In genomic region chr14:60091550-60092511, GRCh38 we compare ENCODE assay signal across 8 cellular contexts. TPM values are rescaled to one million over a fixed set of nuclear protein-coding genes. Genes with fewer than 3 reads are reported as not detected.
A peak's percentile ranks its signal among the peaks of the same experiment; 100 is the strongest.
DNase-seq lines count a peak whose midpoint lies in the region; ATAC-seq and TF ChIP-seq lines count a peak whose summit lies in the region.

Gene PCNX4 (plus strand): TSS chr14:60091923. CDS start chr14:60107639, 15,716 bp downstream.

- H3K4me1 Mint-ChIP-seq in type B pancreatic cell (ENCODE audit: unreplicated experiment), result peaks cover 32% of the 10 kb centered on the region

- DNase-seq in NCI-H146 (lab: John Stamatoyannopoulos, UW) (peak; percentile 96), T-helper 1 cell (peak; percentile 86 to 98 (median 90)), adrenal gland (peak; percentile 97 to 99 (median 98)), heart left ventricle (peak; percentile 97 to 98 (median 98)), pons (ENCODE audit: low spot score) (peak; percentile 98), type B pancreatic cell (ENCODE audit: extremely low spot score, unreplicated experiment) (peak; percentile 92)

- H3K4me1 ChIP-seq in adrenal gland (replicated peaks in 1 of 2), result peaks cover 17 to 31% of the 10 kb centered on the region in 2 donors
- peaks cover 0 to 54% (median 31%) of the 10 kb centered on the region in 12 donors for H3K4me1 ChIP-seq in heart left ventricle

- H3K9me3 Mint-ChIP-seq in type B pancreatic cell, result no peaks in the 10 kb centered on the region

- H3K36me3 ChIP-seq in adrenal gland (replicated peaks in 1 of 2) (no peaks in the 10 kb centered on the region), heart left ventricle (no peaks in the 10 kb centered on the region)

- peak; percentile 92 to 97 for TF ChIP-seq POLR2A in adrenal gland (IDR thresholded peaks at IDR 0.05)
- TF ChIP-seq POLR2A in heart left ventricle (IDR thresholded peaks at IDR 0.05), result peak; percentile 32 to 95

- intact Hi-C loops in adrenal gland (cut with DNase I) (loop anchor here in 1 of 2 donors (10.0 kb wide), 1 partner anchor 73 kb away; the partner anchor contains the start of gene DHRS7), heart left ventricle (cut with DNase I) (loop anchor here in 7 of 10 donors (1.0 to 10.0 kb wide), 8 partner anchors 73 to 607 kb away; partner anchors contain the start of genes DHRS7 (in 7 of the 7), PPM1A (in 2 of the 7), JKAMP (in 1 of the 7) and L3HYPDH (in 1 of the 7))

- H3K9me3 ChIP-seq in adrenal gland (replicated peaks in 1 of 3) (no peaks in the 10 kb centered on the region), heart left ventricle (no peaks in the 10 kb centered on the region)

- WGBS in adrenal gland, 4 donors, result 0 to 1% (median 0%) methylated on average over 22 to 88 of the region's 88 CpGs
- 0% methylated on average over 40 to 88 of the region's 88 CpGs for WGBS in heart left ventricle, 4 donors

- ATAC-seq in HG02798 (IDR thresholded peaks at IDR 0.05; ENCODE audit: poor library complexity, unreplicated experiment) (peak; percentile 97), heart left ventricle (peak; percentile 95 to 99 (median 98))

- H3K4me3 ChIP-seq in GM12875 (ENCODE audit: low read depth, low read length), result peak within 1 kb of the TSS; percentile 85
- H3K4me3 ChIP-seq in adrenal gland, result peak within 1 kb of the TSS; percentile 19 to 69 (median 62)
- H3K4me3 ChIP-seq in heart left ventricle, result peak within 1 kb of the TSS; percentile 50 to 90 (median 74)

- TF ChIP-seq CTCF in GM12875 (IDR thresholded peaks at IDR 0.05; ENCODE audit: borderline replicate concordance, insufficient read depth, low read depth, low read length) (no peak), adrenal gland (IDR thresholded peaks at IDR 0.05) (no peak), heart left ventricle (IDR thresholded peaks at IDR 0.05) (peak in 2 of 12 donors; percentile 7 to 14), type B pancreatic cell (conservative IDR thresholded peaks at IDR 0.05) (no peak)

- peak within 1 kb of the TSS; percentile 94 for H3K27ac Mint-ChIP-seq in type B pancreatic cell

- peaks cover 5% of the 10 kb centered on the region for H3K36me3 Mint-ChIP-seq in type B pancreatic cell

- H3K27me3 ChIP-seq in adrenal gland (no peaks in the 10 kb centered on the region), heart left ventricle (no peaks in the 10 kb centered on the region)

- no peaks in the 10 kb centered on the region for H3K27me3 Mint-ChIP-seq in type B pancreatic cell

- H3K4me3 Mint-ChIP-seq in type B pancreatic cell, result peak within 1 kb of the TSS; percentile 98

- peak within 1 kb of the TSS; percentile 96 to 99 (median 97) for H3K27ac ChIP-seq in adrenal gland
- H3K27ac ChIP-seq in heart left ventricle, result peak within 1 kb of the TSS; percentile 91 to 99 (median 98)

RNA-seq across cellular contexts. Expression of gene PCNX4, which starts in this region (rescaled TPM):
- total RNA-seq in adrenal gland, result 100 to 1,000 TPM in 1 of 8 donors, 10 to 100 TPM in 7; 31.1 to 204 (median 58.1) TPM
- polyA plus RNA-seq in adrenal gland, result 10 to 100 TPM; 24.9 to 60.0 (median 37.0) TPM
- 10 to 100 TPM; 22.1 to 56.2 (median 37.3) TPM for total RNA-seq in heart left ventricle
- 10 to 100 TPM; 19.7 TPM for polyA plus RNA-seq in heart left ventricle
- 35.2 and 70.2 TPM in 2 replicates for total RNA-seq in type B pancreatic cell (ENCODE audit: low replicate concordance)

Comparison
In these comparisons a context has a peak if more than half of its experiments do, and no peak if none do; other contexts are left out.
1. Peak in every context shown above with its lines: DNase-seq, ATAC-seq, H3K4me3 ChIP-seq and H3K27ac ChIP-seq.